Comparison of ENCODE assay signal across 8 cellular contexts in the genomic region with DNA sequence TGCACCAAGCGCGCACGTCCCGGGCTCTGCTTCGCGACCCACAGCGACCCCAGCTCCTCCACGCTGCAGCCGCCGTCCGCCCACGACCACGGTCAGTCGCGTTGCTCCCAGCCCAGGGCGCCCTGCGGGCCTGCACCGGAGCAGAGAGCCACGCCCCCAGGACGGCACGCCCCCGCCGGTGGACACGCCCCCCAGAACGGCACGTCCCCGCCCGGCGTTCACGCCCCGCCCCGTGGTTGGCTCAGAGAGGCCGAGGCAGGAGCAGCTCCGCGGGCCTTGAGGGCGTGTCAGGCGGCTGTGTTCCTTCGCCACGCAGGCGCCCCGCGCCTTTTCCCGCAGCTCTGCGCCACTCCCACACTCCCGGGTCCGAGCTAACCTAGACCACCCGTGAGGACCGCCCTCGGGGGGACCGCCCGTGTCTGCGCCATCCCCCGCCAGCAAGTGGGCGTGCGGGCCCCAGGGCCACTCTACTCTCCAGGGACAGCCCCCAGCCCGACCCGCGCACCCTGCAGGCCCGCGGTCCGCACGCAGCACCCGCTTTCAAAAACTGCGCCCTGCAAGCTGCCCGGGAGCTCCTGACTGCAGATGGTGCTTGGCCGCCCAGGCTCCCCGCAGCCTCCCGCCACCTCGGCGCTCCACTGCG. TPM values are rescaled to one million over a fixed set of nuclear protein-coding genes. Genes with fewer than 3 reads are reported as not detected.
DNase-seq lines count a peak whose midpoint lies in the region; ATAC-seq and TF ChIP-seq lines count a peak whose summit lies in the region.

A gene with protein sequence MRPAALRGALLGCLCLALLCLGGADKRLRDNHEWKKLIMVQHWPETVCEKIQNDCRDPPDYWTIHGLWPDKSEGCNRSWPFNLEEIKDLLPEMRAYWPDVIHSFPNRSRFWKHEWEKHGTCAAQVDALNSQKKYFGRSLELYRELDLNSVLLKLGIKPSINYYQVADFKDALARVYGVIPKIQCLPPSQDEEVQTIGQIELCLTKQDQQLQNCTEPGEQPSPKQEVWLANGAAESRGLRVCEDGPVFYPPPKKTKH (minus strand): TSS at position 107 of the 643 bp plus-strand sequence. CDS start 368 bp downstream, outside the sequence.

- no peaks in the 10 kb centered on the region for H3K9me2 ChIP-seq in neural cell (ENCODE audit: insufficient read depth, low read length)

- DNase-seq in EH (ENCODE audit: low read depth) (peak; percentile 88), GOT3 (lab: John Stamatoyannopoulos, UW) (peak; percentile 88), LNCaP clone FGC (ENCODE audit: low read depth) (peak; percentile 57), SHP77 treated with DMSO at 0.1 percent for 48 hours (lab: John Stamatoyannopoulos, UW) (peak; percentile 61), fibroblast of the aortic adventitia (ENCODE audit: low read depth) (peak; percentile 75)
- peak; percentile 100 for DNase-seq in activated effector memory CD4-positive, alpha-beta T cell treated with anti-CD3 and anti-CD28 coated beads, Interleukin-2, amount 50 U/mL, for 16 hours
- peak; percentile 97 to 99 for DNase-seq in stimulated activated naive CD8-positive, alpha-beta T cell treated with anti-CD3 and anti-CD28 coated beads, Interleukin-15, amount 100 ng/mL, for 72 hours

- no peaks in the 10 kb centered on the region for H4K20me1 ChIP-seq in neural cell (ENCODE audit: insufficient read depth)

- H3K9me3 ChIP-seq in neural cell (ENCODE audit: low read length) = no peaks in the 10 kb centered on the region

- H3F3A ChIP-seq in neural cell (ENCODE audit: insufficient read depth, low read length, poor library complexity, severe bottlenecking) = no peaks in the 10 kb centered on the region

- TF ChIP-seq EP300 in neural cell (conservative IDR thresholded peaks at IDR 0.05; ENCODE audit: poor library complexity, severe bottlenecking) = no peak

- H3K27me3 Mint-ChIP-seq in stimulated activated naive CD8-positive, alpha-beta T cell treated with anti-CD3 and anti-CD28 coated beads, Interleukin-15, amount 100 ng/mL, for 72 hours = no peaks in the 10 kb centered on the region

- ATAC-seq in stimulated activated naive CD8-positive, alpha-beta T cell treated with anti-CD3 and anti-CD28 coated beads, Interleukin-15, amount 100 ng/mL, for 72 hours = peak; percentile 86

- H3K4me3 ChIP-seq in LNCaP clone FGC (ENCODE audit: low read depth, low read length) = peak within 1 kb of the TSS; percentile 89
- H3K4me3 ChIP-seq in fibroblast of the aortic adventitia (ENCODE audit: low read depth, low read length) = peak within 1 kb of the TSS; percentile 82
- H3K4me3 ChIP-seq in neural cell (ENCODE audit: low read length) = peak within 1 kb of the TSS; percentile 98

- no peak within 1 kb of the TSS for H3K27ac ChIP-seq in neural cell (ENCODE audit: low read length)

- peak within 1 kb of the TSS; percentile 93 to 96 for H3K27ac Mint-ChIP-seq in stimulated activated naive CD8-positive, alpha-beta T cell treated with anti-CD3 and anti-CD28 coated beads, Interleukin-15, amount 100 ng/mL, for 72 hours

- H3K79me2 ChIP-seq in neural cell (replicated peaks; ENCODE audit: insufficient read depth, low read length) = no peaks in the 10 kb centered on the region

- peak within 1 kb of the TSS; percentile 96 to 100 for H3K4me3 Mint-ChIP-seq in stimulated activated naive CD8-positive, alpha-beta T cell treated with anti-CD3 and anti-CD28 coated beads, Interleukin-15, amount 100 ng/mL, for 72 hours

- TF ChIP-seq CTCF in LNCaP clone FGC (IDR thresholded peaks at IDR 0.05; ENCODE audit: control insufficient read depth, extremely low read depth, insufficient read depth) (no peak), fibroblast of the aortic adventitia (IDR thresholded peaks at IDR 0.05; ENCODE audit: insufficient read depth, low read length) (no peak), neural cell (IDR thresholded peaks at IDR 0.05; ENCODE audit: poor library complexity, severe bottlenecking) (no peak)

- peak within 1 kb of the TSS; percentile 71 for H3K9ac ChIP-seq in neural cell (ENCODE audit: low read length)

- peaks cover 76% of the 10 kb centered on the region for H3K4me1 Mint-ChIP-seq in stimulated activated naive CD8-positive, alpha-beta T cell treated with anti-CD3 and anti-CD28 coated beads, Interleukin-15, amount 100 ng/mL, for 72 hours

- peak within 1 kb of the TSS; percentile 60 for H2AFZ ChIP-seq in neural cell (ENCODE audit: low read depth, low read length)

- no peaks in the 10 kb centered on the region for H3K9me3 Mint-ChIP-seq in stimulated activated naive CD8-positive, alpha-beta T cell treated with anti-CD3 and anti-CD28 coated beads, Interleukin-15, amount 100 ng/mL, for 72 hours

- peak; percentile 7 for TF ChIP-seq RAD21 in neural cell (conservative IDR thresholded peaks at IDR 0.05)

- H3K27me3 ChIP-seq in neural cell (ENCODE audit: insufficient read depth, low read depth, low read length) = no peaks in the 10 kb centered on the region

- no peaks in the 10 kb centered on the region for H3K36me3 ChIP-seq in neural cell (ENCODE audit: insufficient read depth, low read length)

- peak within 1 kb of the TSS; percentile 73 for H3K4me2 ChIP-seq in neural cell (ENCODE audit: low read length)

TF ChIP-seq in neural cell, 6 proteins besides CTCF, POLR2A, EP300 and RAD21:
- TF ChIP-seq EZH2 (IDR thresholded peaks at IDR 0.05; ENCODE audit: borderline replicate concordance, insufficient read depth, low read length, poor library complexity, severe bottlenecking) (no peak), POLR2AphosphoS5 (IDR thresholded peaks at IDR 0.05) (no peak), MXI1 (conservative IDR thresholded peaks at IDR 0.05; ENCODE audit: poor library complexity, severe bottlenecking) (peak; percentile 28), SMC3 (conservative IDR thresholded peaks at IDR 0.05; ENCODE audit: poor library complexity) (peak; percentile 54), TAF1 (IDR thresholded peaks at IDR 0.05; ENCODE audit: low read depth) (no peak)
- TF ChIP-seq, protein P1, sequence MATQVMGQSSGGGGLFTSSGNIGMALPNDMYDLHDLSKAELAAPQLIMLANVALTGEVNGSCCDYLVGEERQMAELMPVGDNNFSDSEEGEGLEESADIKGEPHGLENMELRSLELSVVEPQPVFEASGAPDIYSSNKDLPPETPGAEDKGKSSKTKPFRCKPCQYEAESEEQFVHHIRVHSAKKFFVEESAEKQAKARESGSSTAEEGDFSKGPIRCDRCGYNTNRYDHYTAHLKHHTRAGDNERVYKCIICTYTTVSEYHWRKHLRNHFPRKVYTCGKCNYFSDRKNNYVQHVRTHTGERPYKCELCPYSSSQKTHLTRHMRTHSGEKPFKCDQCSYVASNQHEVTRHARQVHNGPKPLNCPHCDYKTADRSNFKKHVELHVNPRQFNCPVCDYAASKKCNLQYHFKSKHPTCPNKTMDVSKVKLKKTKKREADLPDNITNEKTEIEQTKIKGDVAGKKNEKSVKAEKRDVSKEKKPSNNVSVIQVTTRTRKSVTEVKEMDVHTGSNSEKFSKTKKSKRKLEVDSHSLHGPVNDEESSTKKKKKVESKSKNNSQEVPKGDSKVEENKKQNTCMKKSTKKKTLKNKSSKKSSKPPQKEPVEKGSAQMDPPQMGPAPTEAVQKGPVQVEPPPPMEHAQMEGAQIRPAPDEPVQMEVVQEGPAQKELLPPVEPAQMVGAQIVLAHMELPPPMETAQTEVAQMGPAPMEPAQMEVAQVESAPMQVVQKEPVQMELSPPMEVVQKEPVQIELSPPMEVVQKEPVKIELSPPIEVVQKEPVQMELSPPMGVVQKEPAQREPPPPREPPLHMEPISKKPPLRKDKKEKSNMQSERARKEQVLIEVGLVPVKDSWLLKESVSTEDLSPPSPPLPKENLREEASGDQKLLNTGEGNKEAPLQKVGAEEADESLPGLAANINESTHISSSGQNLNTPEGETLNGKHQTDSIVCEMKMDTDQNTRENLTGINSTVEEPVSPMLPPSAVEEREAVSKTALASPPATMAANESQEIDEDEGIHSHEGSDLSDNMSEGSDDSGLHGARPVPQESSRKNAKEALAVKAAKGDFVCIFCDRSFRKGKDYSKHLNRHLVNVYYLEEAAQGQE (IDR thresholded peaks at IDR 0.05; ENCODE audit: borderline replicate concordance) = no peak

RNA-seq across cellular contexts. Expression of the gene that starts here (rescaled TPM):
- 16.8 and 59.7 TPM in 2 replicates for total RNA-seq in fibroblast of the aortic adventitia (ENCODE audit: low replicate concordance)
- 68.3 and 73.9 TPM in 2 replicates for polyA plus RNA-seq in neural cell
- polyA minus RNA-seq in neural cell = 31.1 and 37.5 TPM in 2 replicates
